43 cellular contexts compared by ENCODE assay signal in the genomic region with DNA sequence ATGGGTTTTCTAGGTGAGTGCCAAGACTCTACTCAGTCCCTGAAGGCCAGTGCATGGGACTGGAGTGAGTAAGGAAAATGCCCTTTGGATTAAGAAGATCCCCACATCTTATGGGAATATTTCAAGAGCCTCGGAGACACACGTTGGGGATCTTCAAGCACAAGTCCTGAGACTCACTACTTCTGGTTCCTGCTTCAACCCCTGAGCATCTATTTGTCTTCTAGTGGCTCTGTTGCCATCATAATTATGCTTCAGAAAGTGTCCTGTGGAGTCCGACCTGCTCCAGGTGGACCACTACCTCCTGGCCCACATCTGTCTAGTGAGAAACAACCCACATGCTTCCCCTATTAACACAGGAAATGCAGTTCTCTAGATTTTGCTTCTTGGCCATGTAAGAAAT. TPM values are rescaled to one million over a fixed set of nuclear protein-coding genes. Genes with fewer than 3 reads are reported as not detected.
"Had no signal": no experiment of that assay in that cellular context is flagged by ENCODE, and none has a peak within 500 bp of the region (broad histone marks: within the 10 kb centered on the region; RNA-seq: fewer than 3 reads in every experiment).

A gene (minus strand): TSS at position 101 of the 400 bp plus-strand sequence. CDS start 12,670 bp downstream, outside the sequence.

- ATAC-seq: activated naive CD4-positive, alpha-beta T cell treated with anti-CD3 and anti-CD28 coated beads, Interleukin-2, amount 50 U/mL, for 72 hours; activated naive CD8-positive, alpha-beta T cell treated with anti-CD3 and anti-CD28 coated beads, Interleukin-2, amount 50 U/mL, for 24 hours; activated T-cell treated with anti-CD3 and anti-CD28 coated beads, Interleukin-2, amount 50 U/mL, for 4 hours; activated T-cell treated with anti-CD3 and anti-CD28 coated beads, Interleukin-2, amount 50 U/mL, for 72 hours; activated T-helper 17 cell treated with anti-CD3 and anti-CD28 coated beads, Interleukin-2, amount 50 U/mL, for 72 hours; body of pancreas had no signal

- H3K27ac ChIP-seq: adrenal gland, ascending aorta, body of pancreas, brain microvascular endothelial cell, breast epithelium, cardiac muscle cell had no signal

- FAIRE-seq: astrocyte, bronchial epithelial cell had no signal

- H3K9me3 ChIP-seq: adrenal gland, ascending aorta, body of pancreas had no signal

- DNase-seq: activated effector memory CD4-positive, alpha-beta T cell treated with anti-CD3 and anti-CD28 coated beads, Interleukin-2, amount 50 U/mL, for 16 hours; activated effector memory CD4-positive, alpha-beta T cell treated with Interleukin-2 at 50 U/mL for 16 hours; activated gamma-delta T cell; activated gamma-delta T cell treated with Interleukin-2 at 50 U/mL for 16 hours; activated naive CD4-positive, alpha-beta T cell; activated naive CD4-positive, alpha-beta T cell treated with anti-CD3 and anti-CD28 coated beads for 36 hours; activated naive CD4-positive, alpha-beta T cell treated with anti-CD3 and anti-CD28 coated beads, Interleukin-2, amount 10 ng/mL, durations not matched to agents 7 days and 5 days; activated naive CD4-positive, alpha-beta T cell treated with anti-CD3 and anti-CD28 coated beads, Interleukin-2, amount 50 U/mL, for 16 hours; activated naive CD4-positive, alpha-beta T cell treated with Interleukin-2 at 50 U/mL for 16 hours; activated naive CD8-positive, alpha-beta T cell treated with anti-CD3 and anti-CD28 coated beads for 36 hours; activated naive CD8-positive, alpha-beta T cell treated with anti-CD3 and anti-CD28 coated beads, Interleukin-2, amount 10 ng/mL, durations not matched to agents 7 days and 5 days; activated naive CD8-positive, alpha-beta T cell treated with anti-CD3 and anti-CD28 coated beads, Interleukin-2, amount 50 U/mL, for 24 hours; activated T-cell treated with anti-CD3 and anti-CD28 coated beads, Interleukin-2, amount 50 U/mL, for 24 hours; activated T-cell treated with anti-CD3 and anti-CD28 coated beads, Interleukin-2, amount 50 U/mL, for 4 hours; activated T-cell treated with anti-CD3 and anti-CD28 coated beads, Interleukin-2, amount 50 U/mL, for 48 hours; activated T-cell treated with anti-CD3 and anti-CD28 coated beads, Interleukin-2, amount 50 U/mL, for 72 hours; adrenal gland; amniotic stem cell; amygdala; anterior cingulate cortex; aorta; body of pancreas; brain microvascular endothelial cell; caudate nucleus; central memory CD4-positive, alpha-beta T cell; cerebellar nuclear complex had no signal

- H3K9me3 Mint-ChIP-seq: activated naive CD4-positive, alpha-beta T cell treated with anti-CD3 and anti-CD28 coated beads for 36 hours; activated naive CD4-positive, alpha-beta T cell treated with anti-CD3 and anti-CD28 coated beads, Interleukin-2, amount 10 ng/mL, durations not matched to agents 7 days and 5 days; activated naive CD4-positive, alpha-beta T cell treated with anti-CD3 and anti-CD28 coated beads, Interleukin-2, amount 50 U/mL, for 24 hours; activated naive CD4-positive, alpha-beta T cell treated with anti-CD3 and anti-CD28 coated beads, Interleukin-2, amount 50 U/mL, for 72 hours; activated naive CD8-positive, alpha-beta T cell treated with anti-CD3 and anti-CD28 coated beads for 36 hours; activated naive CD8-positive, alpha-beta T cell treated with anti-CD3 and anti-CD28 coated beads, Interleukin-2, amount 10 ng/mL, durations not matched to agents 7 days and 5 days; activated naive CD8-positive, alpha-beta T cell treated with anti-CD3 and anti-CD28 coated beads, Interleukin-2, amount 50 U/mL, for 24 hours; activated T-cell treated with anti-CD3 and anti-CD28 coated beads, Interleukin-2, amount 50 U/mL, for 24 hours; activated T-cell treated with anti-CD3 and anti-CD28 coated beads, Interleukin-2, amount 50 U/mL, for 4 hours; activated T-cell treated with anti-CD3 and anti-CD28 coated beads, Interleukin-2, amount 50 U/mL, for 72 hours; activated T-helper 1 cell treated with anti-CD3 and anti-CD28 coated beads, Interleukin-12 subunit alpha, Interleukin-12 subunit beta, Interleukin-2, Interleukin-4 antibody, amounts not matched to agents 30 ng/mL and 10 ng/mL and 1 ng/mL, durations not matched to agents 14 hours and 24 hours and 36 hours; activated T-helper 17 cell treated with anti-CD3 and anti-CD28 coated beads, Interleukin-2, amount 50 U/mL, for 72 hours; activated T-helper 2 cell treated with anti-CD3 and anti-CD28 coated beads, Interferon-gamma antibody, Interleukin-2, Interleukin-4, amounts not matched to agents 10 μg/mL and 5 μg/mL and 100 μg/mL, durations not matched to agents 14 hours and 24 hours and 36 hours; brain; central memory CD8-positive, alpha-beta T cell had no signal

- H3K36me3 ChIP-seq: adrenal gland, ascending aorta, brain microvascular endothelial cell, breast epithelium, cardiac muscle cell had no signal

- H3K27ac Mint-ChIP-seq: activated naive CD4-positive, alpha-beta T cell treated with anti-CD3 and anti-CD28 coated beads for 36 hours; activated naive CD4-positive, alpha-beta T cell treated with anti-CD3 and anti-CD28 coated beads, Interleukin-2, amount 10 ng/mL, durations not matched to agents 7 days and 5 days; activated naive CD4-positive, alpha-beta T cell treated with anti-CD3 and anti-CD28 coated beads, Interleukin-2, amount 50 U/mL, for 24 hours; activated naive CD4-positive, alpha-beta T cell treated with anti-CD3 and anti-CD28 coated beads, Interleukin-2, amount 50 U/mL, for 72 hours; activated naive CD8-positive, alpha-beta T cell; activated naive CD8-positive, alpha-beta T cell treated with anti-CD3 and anti-CD28 coated beads for 36 hours; activated naive CD8-positive, alpha-beta T cell treated with anti-CD3 and anti-CD28 coated beads, Interleukin-2, amount 10 ng/mL, durations not matched to agents 7 days and 5 days; activated naive CD8-positive, alpha-beta T cell treated with anti-CD3 and anti-CD28 coated beads, Interleukin-2, amount 50 U/mL, for 24 hours; activated T-cell treated with anti-CD3 and anti-CD28 coated beads, Interleukin-2, amount 50 U/mL, for 24 hours; activated T-cell treated with anti-CD3 and anti-CD28 coated beads, Interleukin-2, amount 50 U/mL, for 72 hours; activated T-helper 1 cell treated with anti-CD3 and anti-CD28 coated beads, Interleukin-12 subunit alpha, Interleukin-12 subunit beta, Interleukin-2, Interleukin-4 antibody, amounts not matched to agents 30 ng/mL and 10 ng/mL and 1 ng/mL, durations not matched to agents 14 hours and 24 hours and 36 hours; activated T-helper 17 cell treated with anti-CD3 and anti-CD28 coated beads, Interleukin-2, amount 50 U/mL, for 72 hours; activated T-helper 2 cell treated with anti-CD3 and anti-CD28 coated beads, Interferon-gamma antibody, Interleukin-2, Interleukin-4, amounts not matched to agents 10 μg/mL and 5 μg/mL and 100 μg/mL, durations not matched to agents 14 hours and 24 hours and 36 hours; brain had no signal

- H3K4me3 Mint-ChIP-seq: activated naive CD4-positive, alpha-beta T cell treated with anti-CD3 and anti-CD28 coated beads for 36 hours; activated naive CD4-positive, alpha-beta T cell treated with anti-CD3 and anti-CD28 coated beads, Interleukin-2, amount 10 ng/mL, durations not matched to agents 7 days and 5 days; activated naive CD4-positive, alpha-beta T cell treated with anti-CD3 and anti-CD28 coated beads, Interleukin-2, amount 50 U/mL, for 24 hours; activated naive CD8-positive, alpha-beta T cell; activated naive CD8-positive, alpha-beta T cell treated with anti-CD3 and anti-CD28 coated beads for 36 hours; activated naive CD8-positive, alpha-beta T cell treated with anti-CD3 and anti-CD28 coated beads, Interleukin-2, amount 10 ng/mL, durations not matched to agents 7 days and 5 days; activated naive CD8-positive, alpha-beta T cell treated with anti-CD3 and anti-CD28 coated beads, Interleukin-2, amount 50 U/mL, for 24 hours; activated T-cell treated with anti-CD3 and anti-CD28 coated beads, Interleukin-2, amount 50 U/mL, for 24 hours; activated T-cell treated with anti-CD3 and anti-CD28 coated beads, Interleukin-2, amount 50 U/mL, for 4 hours; activated T-cell treated with anti-CD3 and anti-CD28 coated beads, Interleukin-2, amount 50 U/mL, for 72 hours; activated T-helper 1 cell treated with anti-CD3 and anti-CD28 coated beads, Interleukin-12 subunit alpha, Interleukin-12 subunit beta, Interleukin-2, Interleukin-4 antibody, amounts not matched to agents 30 ng/mL and 10 ng/mL and 1 ng/mL, durations not matched to agents 14 hours and 24 hours and 36 hours; activated T-helper 17 cell treated with anti-CD3 and anti-CD28 coated beads, Interleukin-2, amount 50 U/mL, for 72 hours; brain; central memory CD8-positive, alpha-beta T cell had no signal

- H3K36me3 Mint-ChIP-seq: activated naive CD4-positive, alpha-beta T cell treated with anti-CD3 and anti-CD28 coated beads, Interleukin-2, amount 10 ng/mL, durations not matched to agents 7 days and 5 days; activated naive CD4-positive, alpha-beta T cell treated with anti-CD3 and anti-CD28 coated beads, Interleukin-2, amount 50 U/mL, for 24 hours; activated naive CD4-positive, alpha-beta T cell treated with anti-CD3 and anti-CD28 coated beads, Interleukin-2, amount 50 U/mL, for 72 hours; activated naive CD8-positive, alpha-beta T cell; activated naive CD8-positive, alpha-beta T cell treated with anti-CD3 and anti-CD28 coated beads for 36 hours; activated naive CD8-positive, alpha-beta T cell treated with anti-CD3 and anti-CD28 coated beads, Interleukin-2, amount 10 ng/mL, durations not matched to agents 7 days and 5 days; brain had no signal

- H3K4me1 Mint-ChIP-seq: activated naive CD4-positive, alpha-beta T cell treated with anti-CD3 and anti-CD28 coated beads, Interleukin-2, amount 10 ng/mL, durations not matched to agents 7 days and 5 days; activated naive CD4-positive, alpha-beta T cell treated with anti-CD3 and anti-CD28 coated beads, Interleukin-2, amount 50 U/mL, for 24 hours; activated naive CD8-positive, alpha-beta T cell treated with anti-CD3 and anti-CD28 coated beads for 36 hours; activated naive CD8-positive, alpha-beta T cell treated with anti-CD3 and anti-CD28 coated beads, Interleukin-2, amount 10 ng/mL, durations not matched to agents 7 days and 5 days; activated naive CD8-positive, alpha-beta T cell treated with anti-CD3 and anti-CD28 coated beads, Interleukin-2, amount 50 U/mL, for 24 hours; activated T-helper 17 cell treated with anti-CD3 and anti-CD28 coated beads, Interleukin-2, amount 50 U/mL, for 72 hours; brain; central memory CD8-positive, alpha-beta T cell had no signal

- H3K4me3 ChIP-seq: adrenal gland, ascending aorta, body of pancreas, breast epithelium, cardiac muscle cell had no signal

- H3K27me3 ChIP-seq: ascending aorta, body of pancreas, brain microvascular endothelial cell, breast epithelium, cardiac muscle cell had no signal

- H3K4me1 ChIP-seq: adrenal gland, ascending aorta, body of pancreas, breast epithelium had no signal

RNA-seq across cellular contexts. Expression of the gene that starts here (rescaled TPM):
- total RNA-seq: activated naive CD4-positive, alpha-beta T cell treated with anti-CD3 and anti-CD28 coated beads for 36 hours; activated naive CD4-positive, alpha-beta T cell treated with anti-CD3 and anti-CD28 coated beads, Interleukin-2, amount 50 U/mL, for 72 hours; activated naive CD8-positive, alpha-beta T cell treated with anti-CD3 and anti-CD28 coated beads for 36 hours; activated naive CD8-positive, alpha-beta T cell treated with anti-CD3 and anti-CD28 coated beads, Interleukin-2, amount 10 ng/mL, durations not matched to agents 7 days and 5 days; activated T-cell treated with anti-CD3 and anti-CD28 coated beads, Interleukin-2, amount 50 U/mL, for 4 hours; activated T-cell treated with anti-CD3 and anti-CD28 coated beads, Interleukin-2, amount 50 U/mL, for 72 hours; activated T-helper 1 cell treated with anti-CD3 and anti-CD28 coated beads, Interleukin-12 subunit alpha, Interleukin-12 subunit beta, Interleukin-2, Interleukin-4 antibody, amounts not matched to agents 30 ng/mL and 10 ng/mL and 1 ng/mL, durations not matched to agents 14 hours and 24 hours and 36 hours; activated T-helper 17 cell treated with anti-CD3 and anti-CD28 coated beads, Interleukin-2, amount 50 U/mL, for 72 hours; activated T-helper 2 cell treated with anti-CD3 and anti-CD28 coated beads, Interferon-gamma antibody, Interleukin-2, Interleukin-4, amounts not matched to agents 10 μg/mL and 5 μg/mL and 100 μg/mL, durations not matched to agents 14 hours and 24 hours and 36 hours; adrenal gland; aorta; ascending aorta; astrocyte; body of pancreas; breast epithelium; bronchial epithelial cell; cardiac muscle cell; cardiac septum; cerebellum; chondrocyte had no signal
- polyA plus RNA-seq: adipose tissue, adrenal gland, aorta, cardiac muscle cell had no signal
